Comparison of ENCODE assay signal across 26 cellular contexts in genomic region chr17:20173091-20173490, GRCh38.
DNase-seq lines count a peak whose midpoint lies in the region; ATAC-seq and TF ChIP-seq lines count a peak whose summit lies in the region.
"Had no signal": no experiment of that assay in that cellular context is flagged by ENCODE, and none has a peak within 500 bp of the region (broad histone marks: within the 10 kb centered on the region; RNA-seq: fewer than 3 reads in every experiment).

No MANE protein-coding gene starts in this region.

- no peaks in the 10 kb centered on the region for H3F3A ChIP-seq in SK-N-SH (replicated peaks; ENCODE audit: insufficient read depth)

- H3K27ac ChIP-seq in HCT116 (ENCODE audit: low read depth, low read length) (no peak overlapping the region), SK-N-SH (ENCODE audit: low read depth in 2 of 2, low read length in 1 of 2) (peak overlapping the region in 1 of 2 experiments; percentile 78; a peak in 2 of 4 replicates)
- H3K27ac ChIP-seq: gastroesophageal sphincter, GM23248, left lung, SJCRH30 had no signal

- intact Hi-C loops in HCT116 (cut with micrococcal nuclease), result no loop called here
- intact Hi-C loops in mucosa of descending colon (cut with DNase I, micrococcal nuclease), result no loop called here

- no peaks in the 10 kb centered on the region for H3K27me3 Mint-ChIP-seq in activated naive CD8-positive, alpha-beta T cell treated with anti-CD3 and anti-CD28 coated beads for 36 hours
- H3K27me3 Mint-ChIP-seq: B cell; brain; stimulated activated naive CD8-positive, alpha-beta T cell treated with anti-CD3 and anti-CD28 coated beads, Interleukin-15, Interleukin-2, amounts not matched to agents 100 ng/mL and 50 ng/mL, for 24 hours; type B pancreatic cell had no signal

- no peak for TF ChIP-seq POLR2A in HCT116 (IDR thresholded peaks at IDR 0.05; ENCODE audit: borderline replicate concordance, extremely low read depth, insufficient read depth, insufficient read length)

- no peaks in the 10 kb centered on the region for H3K4me1 Mint-ChIP-seq in activated naive CD8-positive, alpha-beta T cell treated with anti-CD3 and anti-CD28 coated beads for 36 hours
- H3K4me1 Mint-ChIP-seq: B cell had no signal

- H3K9me2 ChIP-seq in HCT116 (ENCODE audit: insufficient read depth) (no peaks in the 10 kb centered on the region), SK-N-SH (no peaks in the 10 kb centered on the region)

- no peak for DNase-seq in HCT116 (ENCODE audit: low read depth, low spot score)
- DNase-seq in SK-N-SH, result no peak
- DNase-seq in fibroblast of villous mesenchyme (ENCODE audit: low read depth), result peak; percentile 90
- DNase-seq in renal cortical epithelial cell (ENCODE audit: low read depth), result peak; percentile 77
- no peak for DNase-seq in SK-N-DZ (ENCODE audit: low spot score)
- DNase-seq in mucosa of descending colon, result no peak
- no peak for DNase-seq in activated naive CD8-positive, alpha-beta T cell treated with anti-CD3 and anti-CD28 coated beads for 36 hours
- DNase-seq: activated naive CD4-positive, alpha-beta T cell treated with anti-CD3 and anti-CD28 coated beads, Interleukin-2, amount 50 U/mL, for 16 hours; activated T-cell treated with anti-CD3 and anti-CD28 coated beads, Interleukin-2, amount 50 U/mL, for 4 hours; COR-L47; dermis blood vessel endothelial cell; GM23248; left lung; NCI-H1436 treated with DMSO at 0.1 percent for 48 hours; NCI-H2171; NCI-H526 treated with DMSO at 0.1 percent for 48 hours; occipital lobe; right cardiac atrium; SJCRH30; T-helper 9 cell had no signal

- WGBS in SK-N-SH (ENCODE audit: low lambda C conversion rate), result 37% methylated on average over 1 of the region's 1 CpG

- H3K4me3 Mint-ChIP-seq in activated naive CD8-positive, alpha-beta T cell treated with anti-CD3 and anti-CD28 coated beads for 36 hours, result no peak overlapping the region
- H3K4me3 Mint-ChIP-seq: activated T-cell treated with anti-CD3 and anti-CD28 coated beads, Interleukin-2, amount 50 U/mL, for 4 hours; B cell; brain; stimulated activated naive CD8-positive, alpha-beta T cell treated with anti-CD3 and anti-CD28 coated beads, Interleukin-15, Interleukin-2, amounts not matched to agents 100 ng/mL and 50 ng/mL, for 24 hours; type B pancreatic cell had no signal

- POLR2A ChIA-PET in HCT116 (lab: Charles Lee) (no interaction called here), SK-N-SH (lab: Yijun Ruan, JAX) (no interaction called here)

- CTCF ChIA-PET in HCT116 (lab: Charles Lee) (no interaction called here), SK-N-SH (lab: Yijun Ruan, JAX) (no interaction called here)

- H2AFZ ChIP-seq in HCT116 (ENCODE audit: low read depth, low read length, poor library complexity, severe bottlenecking) (no peak overlapping the region), SK-N-SH (ENCODE audit: low read depth) (no peak overlapping the region)
- H2AFZ ChIP-seq: GM23248 had no signal

- no TSS peak for BruUV-seq in HCT116 (replicated peaks; lab: Mats Ljungman, UMichigan)

- TF ChIP-seq RAD21 in HCT116 (IDR thresholded peaks at IDR 0.05; ENCODE audit: low read depth) (no peak), SK-N-SH (IDR thresholded peaks at IDR 0.05; ENCODE audit: low read length) (no peak)

- H3K4me3 ChIP-seq in HCT116 (replicated peaks in 1 of 2; ENCODE audit: low read depth in 1 of 2, low read length in 2 of 2) (no peak overlapping the region), SK-N-SH (ENCODE audit: low read depth in 2 of 2, low read length in 1 of 2) (no peak overlapping the region), fibroblast of villous mesenchyme (ENCODE audit: low read depth, low read length) (no peak overlapping the region), mucosa of descending colon (no peak overlapping the region)
- H3K4me3 ChIP-seq: gastroesophageal sphincter, GM23248, left lung, SJCRH30 had no signal

- H3K36me3 Mint-ChIP-seq in activated naive CD8-positive, alpha-beta T cell treated with anti-CD3 and anti-CD28 coated beads for 36 hours, result no peaks in the 10 kb centered on the region
- H3K36me3 Mint-ChIP-seq: brain, type B pancreatic cell had no signal

- H3K9me3 ChIP-seq in HCT116 (ENCODE audit: control insufficient read depth in 1 of 2, insufficient read depth in 1 of 2, low read depth in 1 of 2, low read length in 2 of 2), result no peaks in the 10 kb centered on the region
- no peaks in the 10 kb centered on the region for H3K9me3 ChIP-seq in SK-N-SH
- H3K9me3 ChIP-seq in mucosa of descending colon, result no peaks in the 10 kb centered on the region
- H3K9me3 ChIP-seq: gastroesophageal sphincter, left lung, SJCRH30 had no signal

- ATAC-seq in HCT116 (no peak), HG03039 (IDR thresholded peaks at IDR 0.05; ENCODE audit: unreplicated experiment) (no peak), mucosa of descending colon (no peak)
- ATAC-seq: activated T-cell treated with anti-CD3 and anti-CD28 coated beads, Interleukin-2, amount 50 U/mL, for 4 hours; gastroesophageal sphincter; left lung; right cardiac atrium had no signal

- H3K4me1 ChIP-seq in HCT116 (ENCODE audit: control insufficient read depth in 1 of 2, insufficient read depth in 2 of 2, low read length in 2 of 2) (peaks cover 20 to 38% of the 10 kb centered on the region in 2 experiments), SK-N-SH (ENCODE audit: control insufficient read depth in 1 of 2, insufficient read depth in 2 of 2, low read depth in 1 of 2, low read length in 1 of 2) (peaks cover 0 to 21% of the 10 kb centered on the region in 2 experiments; a peak in 2 of 4 replicates), mucosa of descending colon (ENCODE audit: low read depth) (no peaks in the 10 kb centered on the region)
- H3K4me1 ChIP-seq: gastroesophageal sphincter, left lung, SJCRH30 had no signal

- no peak for TF ChIP-seq CTCF in HCT116 (IDR thresholded peaks at IDR 0.05 in 2 of 3, conservative IDR thresholded peaks at IDR 0.05 in 1 of 3; ENCODE audit: borderline replicate concordance in 1 of 3, insufficient read depth in 1 of 3, low read depth in 2 of 3, low read length in 2 of 3)
- TF ChIP-seq CTCF in SK-N-SH (IDR thresholded peaks at IDR 0.05), result no peak
- TF ChIP-seq CTCF in fibroblast of villous mesenchyme (IDR thresholded peaks at IDR 0.05; ENCODE audit: insufficient read depth, low read depth, low read length), result no peak
- TF ChIP-seq CTCF in mucosa of descending colon (IDR thresholded peaks at IDR 0.05), result no peak

- H3K9ac ChIP-seq in HCT116 (ENCODE audit: low read length) (no peak overlapping the region), SK-N-SH (no peak overlapping the region)
- H3K9ac ChIP-seq: GM23248 had no signal

- H3K27me3 ChIP-seq in HCT116 (ENCODE audit: insufficient read depth, low read length) (no peaks in the 10 kb centered on the region), SK-N-SH (ENCODE audit: insufficient read depth) (no peaks in the 10 kb centered on the region)
- H3K27me3 ChIP-seq: gastroesophageal sphincter, left lung, SJCRH30 had no signal

- no peak for TF ChIP-seq EP300 in SK-N-SH (IDR thresholded peaks at IDR 0.05; ENCODE audit: borderline replicate concordance in 1 of 2, low read depth in 1 of 2, low read length in 1 of 2)

- H3K79me2 ChIP-seq in HCT116 (ENCODE audit: insufficient read depth, low read length) (0 out of 2 replicates have a peak, but pooled peaks cover 3% of the 10 kb centered on the region), SK-N-SH (ENCODE audit: insufficient read depth) (peaks cover 39% of the 10 kb centered on the region)

- no peak overlapping the region for H3K27ac Mint-ChIP-seq in activated naive CD8-positive, alpha-beta T cell treated with anti-CD3 and anti-CD28 coated beads for 36 hours
- H3K27ac Mint-ChIP-seq: B cell; stimulated activated naive CD8-positive, alpha-beta T cell treated with anti-CD3 and anti-CD28 coated beads, Interleukin-15, Interleukin-2, amounts not matched to agents 100 ng/mL and 50 ng/mL, for 24 hours; type B pancreatic cell had no signal

- no peaks in the 10 kb centered on the region for H4K20me1 ChIP-seq in HCT116 (ENCODE audit: insufficient read depth)
- no peaks in the 10 kb centered on the region for H4K20me1 ChIP-seq in SK-N-SH (ENCODE audit: insufficient read depth)

- RAD21 ChIA-PET in HCT116 (lab: Charles Lee; ENCODE audit: low non-redundant PET in 1 of 2, low total read pairs in 2 of 2, uncharacterized antibody in 2 of 2, unreplicated experiment in 2 of 2), result no interaction called here

- H3K36me3 ChIP-seq in HCT116 (ENCODE audit: control insufficient read depth in 1 of 2, insufficient read depth in 2 of 2, low read length in 2 of 2), result no peaks in the 10 kb centered on the region
- no peaks in the 10 kb centered on the region for H3K36me3 ChIP-seq in SK-N-SH (replicated peaks in 1 of 2; ENCODE audit: control insufficient read depth in 1 of 2, insufficient read depth in 2 of 2, low read length in 1 of 2)
- no peaks in the 10 kb centered on the region for H3K36me3 ChIP-seq in mucosa of descending colon (ENCODE audit: low read depth)
- H3K36me3 ChIP-seq: gastroesophageal sphincter, left lung, SJCRH30 had no signal

- H3K9me3 Mint-ChIP-seq in activated naive CD8-positive, alpha-beta T cell treated with anti-CD3 and anti-CD28 coated beads for 36 hours, result no peaks in the 10 kb centered on the region
- H3K9me3 Mint-ChIP-seq: activated T-cell treated with anti-CD3 and anti-CD28 coated beads, Interleukin-2, amount 50 U/mL, for 4 hours; stimulated activated naive CD8-positive, alpha-beta T cell treated with anti-CD3 and anti-CD28 coated beads, Interleukin-15, Interleukin-2, amounts not matched to agents 100 ng/mL and 50 ng/mL, for 24 hours; type B pancreatic cell had no signal

- 0 out of 2 replicates have a peak overlapping the region, but pooled peaks have one; percentile 22 for H3K4me2 ChIP-seq in HCT116 (ENCODE audit: low read length)
- no peak overlapping the region for H3K4me2 ChIP-seq in SK-N-SH

TF ChIP-seq in HCT116, 20 proteins besides CTCF, POLR2A, EP300 and RAD21 (continues in another document):
- no peak for TF ChIP-seq POLR2AphosphoS5 (IDR thresholded peaks at IDR 0.05; ENCODE audit: low read depth, low read length)

TF ChIP-seq in SK-N-SH, 30 proteins besides CTCF, POLR2A, EP300 and RAD21 (continues in another document):
- TF ChIP-seq GABPA (IDR thresholded peaks at IDR 0.05; ENCODE audit: low read depth), result no peak

Comparison
In these comparisons a context has a peak if more than half of its experiments do, and no peak if none do; other contexts are left out.
1. DNase-seq: peak in fibroblast of villous mesenchyme (single experiment) and renal cortical epithelial cell (single experiment); none in HCT116 (single experiment), SK-N-SH (single experiment), SK-N-DZ (single experiment), mucosa of descending colon (0 of 3) and activated naive CD8-positive, alpha-beta T cell treated with anti-CD3 and anti-CD28 coated beads for 36 hours (single experiment).
2. Of the 11 proteins assayed by ChIP-seq in both SK-N-SH and HCT116: peak only in SK-N-SH: JUND and POLR2AphosphoS5; only in HCT116: none; in both: none; in neither: 9.